ENCODE assay signal across 32 cellular contexts in the genomic region with DNA sequence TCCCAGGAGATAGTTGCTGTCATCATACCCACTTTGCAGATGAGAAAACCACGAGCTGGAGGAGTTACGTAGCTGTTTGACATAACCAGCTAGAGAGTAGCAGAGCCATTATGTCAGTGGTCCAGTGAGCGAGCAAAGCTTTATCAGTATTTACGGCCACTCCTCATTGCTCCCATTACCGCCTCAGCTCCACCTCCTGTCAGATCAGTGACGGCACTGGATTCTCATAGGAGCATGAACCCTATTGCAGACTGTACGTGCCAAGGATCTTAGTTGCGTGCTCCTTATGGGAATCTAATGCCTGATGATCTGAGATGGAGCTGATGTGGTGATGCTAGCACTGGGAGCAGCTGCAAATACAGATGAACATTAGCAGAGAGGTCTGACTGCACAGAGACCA.
"Had no signal": no experiment of that assay in that cellular context is flagged by ENCODE, and none has a peak within 500 bp of the region (broad histone marks: within the 10 kb centered on the region; RNA-seq: fewer than 3 reads in every experiment).

No MANE protein-coding gene starts in this region.

- H3K27ac ChIP-seq: adrenal gland, body of pancreas, brain microvascular endothelial cell, breast epithelium, VCaP had no signal

- FAIRE-seq: astrocyte, TTC549 had no signal

- H3K4me3 ChIP-seq: adrenal gland, body of pancreas, breast epithelium had no signal

- H3K9me3 ChIP-seq: adrenal gland, body of pancreas, breast epithelium had no signal

- H3K36me3 ChIP-seq: adrenal gland, brain microvascular endothelial cell, breast epithelium had no signal

- ATAC-seq: activated CD8-positive, alpha-beta T cell treated with anti-CD3 and anti-CD28 coated beads for 36 hours; activated naive CD4-positive, alpha-beta T cell treated with anti-CD3 and anti-CD28 coated beads, Interleukin-2, amount 50 U/mL, for 72 hours; activated T-cell treated with anti-CD3 and anti-CD28 coated beads, Interleukin-2, amount 50 U/mL, for 4 hours; activated T-cell treated with anti-CD3 and anti-CD28 coated beads, Interleukin-2, amount 50 U/mL, for 72 hours; activated T-helper 17 cell treated with anti-CD3 and anti-CD28 coated beads, Interleukin-2, amount 50 U/mL, for 72 hours; body of pancreas had no signal

- H3K27me3 ChIP-seq: adrenal gland, body of pancreas, brain microvascular endothelial cell, breast epithelium had no signal

- DNase-seq: activated B cell treated with CpG ODN at 0.5 μM for 24 hours; activated CD4-positive, alpha-beta memory T cell treated with anti-CD3 and anti-CD28 coated beads for 36 hours; activated CD4-positive, alpha-beta T cell treated with anti-CD3 and anti-CD28 coated beads for 4 hours; activated CD4-positive, alpha-beta T cell treated with anti-CD3 and anti-CD28 coated beads, Interleukin-2, amount 10 ng/mL, durations not matched to agents 24 days and 14 days; activated CD4-positive, alpha-beta T cell treated with anti-CD3 and anti-CD28 coated beads, Interleukin-2, amount 50 U/mL, for 1 hour; activated CD4-positive, alpha-beta T cell treated with anti-CD3 and anti-CD28 coated beads, Interleukin-2, amount 50 U/mL, for 4 hours; activated CD4-positive, CD25-positive, alpha-beta regulatory T cell treated with anti-CD3 and anti-CD28 coated beads, Interleukin-2, amount 50 U/mL, for 72 hours; activated CD8-positive, alpha-beta memory T cell treated with anti-CD3 and anti-CD28 coated beads, Interleukin-2, amount 50 U/mL, for 4 hours; activated CD8-positive, alpha-beta T cell treated with anti-CD3 and anti-CD28 coated beads for 36 hours; activated effector memory CD4-positive, alpha-beta T cell treated with anti-CD3 and anti-CD28 coated beads, Interleukin-2, amount 50 U/mL, for 16 hours; activated gamma-delta T cell treated with Interleukin-2 at 50 U/mL for 16 hours; activated naive CD4-positive, alpha-beta T cell; activated naive CD4-positive, alpha-beta T cell treated with anti-CD3 and anti-CD28 coated beads for 36 hours; activated naive CD4-positive, alpha-beta T cell treated with anti-CD3 and anti-CD28 coated beads, Interleukin-2, amount 50 U/mL, for 16 hours; activated naive CD8-positive, alpha-beta T cell treated with anti-CD3 and anti-CD28 coated beads for 36 hours; activated T-cell treated with anti-CD3 and anti-CD28 coated beads for 4 hours; activated T-cell treated with anti-CD3 and anti-CD28 coated beads, Interleukin-2, amount 50 U/mL, for 1 hour; activated T-cell treated with anti-CD3 and anti-CD28 coated beads, Interleukin-2, amount 50 U/mL, for 4 hours; activated T-cell treated with anti-CD3 and anti-CD28 coated beads, Interleukin-2, amount 50 U/mL, for 72 hours; adrenal gland; amniotic stem cell; aorta; body of pancreas; brain microvascular endothelial cell; central memory CD4-positive, alpha-beta T cell; T-helper 9 cell had no signal

- H3K4me1 ChIP-seq: adrenal gland, body of pancreas, breast epithelium had no signal
